8 cellular contexts compared by ENCODE assay signal in genomic region chr3:15859507-15860013, GRCh38.
DNase-seq lines count a peak whose midpoint lies in the region; ATAC-seq, FAIRE-seq and TF ChIP-seq lines count a peak whose summit lies in the region.

No MANE protein-coding gene starts in this region.

- no peak for FAIRE-seq in RCC 7860 (lab: Jason Lieb, UNC)

- H3K4me1 Mint-ChIP-seq in natural killer cell: peaks cover 21 to 29% of the 10 kb centered on the region in 2 donors
- H3K4me1 Mint-ChIP-seq in stimulated activated naive B cell treated with anti-CD40 and anti-IgM and Interleukin-4, amounts not matched to agents 10 μg/mL and 1 μg/mL and 100 μg/mL, for 72 hours: peaks cover 13 to 36% of the 10 kb centered on the region in 2 donors

- H3K27ac ChIP-seq in DND-41 (ENCODE audit: low read length): peak overlapping the region; percentile 71

- H4K20me1 ChIP-seq in DND-41 (ENCODE audit: insufficient read depth, low read length): peaks cover 8% of the 10 kb centered on the region; the same call in 1 of the 2 replicates

- peak overlapping the region; percentile 94 for H3K4me3 Mint-ChIP-seq in natural killer cell
- H3K4me3 Mint-ChIP-seq in stimulated activated naive B cell treated with anti-CD40 and anti-IgM and Interleukin-4, amounts not matched to agents 10 μg/mL and 1 μg/mL and 100 μg/mL, for 72 hours: peak overlapping the region; percentile 95 to 99

- peak overlapping the region; percentile 92 for H3K4me2 ChIP-seq in DND-41 (ENCODE audit: insufficient read depth, low read length)

- H3K9me3 Mint-ChIP-seq in natural killer cell: no peaks in the 10 kb centered on the region
- H3K9me3 Mint-ChIP-seq in stimulated activated naive B cell treated with anti-CD40 and anti-IgM and Interleukin-4, amounts not matched to agents 10 μg/mL and 1 μg/mL and 100 μg/mL, for 72 hours: no peaks in the 10 kb centered on the region

- peaks cover 44% of the 10 kb centered on the region for H3K4me1 ChIP-seq in DND-41 (ENCODE audit: insufficient read depth, low read length)

- peak; percentile 89 for DNase-seq in DND-41
- DNase-seq in Jurkat, Clone E6-1 (ENCODE audit: low read depth, low spot score): peak; percentile 80
- DNase-seq in RCC 7860 (ENCODE audit: low spot score): peak; percentile 67
- peak; percentile 41 to 73 for DNase-seq in activated T-helper 1 cell treated with anti-CD3 and anti-CD28 coated beads, Interleukin-2, amount 50 U/mL, for 16 hours (ENCODE audit: low read depth in 1 of 2, low spot score in 1 of 2)
- peak; percentile 61 for DNase-seq in fibroblast of mammary gland (ENCODE audit: low read depth)
- peak; percentile 73 for DNase-seq in natural killer cell
- peak; percentile 68 for DNase-seq in stimulated activated naive B cell treated with anti-CD40 and anti-IgM and Interleukin-4, amounts not matched to agents 10 μg/mL and 1 μg/mL and 100 μg/mL, for 72 hours

- TF ChIP-seq CTCF in DND-41 (IDR thresholded peaks at IDR 0.05; ENCODE audit: borderline replicate concordance, extremely low read depth, low read length, poor library complexity, severe bottlenecking) (no peak), fibroblast of mammary gland (conservative IDR thresholded peaks at IDR 0.05; ENCODE audit: control insufficient read depth, insufficient read depth, low read depth, low read length) (no peak), natural killer cell (IDR thresholded peaks at IDR 0.05) (no peak)

- peaks cover 5% of the 10 kb centered on the region; the same call in 1 of the 2 replicates for H3K36me3 ChIP-seq in DND-41 (ENCODE audit: insufficient read depth, low read length)

- H3K9ac ChIP-seq in DND-41 (ENCODE audit: low read depth, low read length): peak overlapping the region; percentile 89

- no peaks in the 10 kb centered on the region for H3K27me3 ChIP-seq in DND-41 (ENCODE audit: insufficient read depth, low read length, poor library complexity)

- intact Hi-C loops in natural killer cell (cut with micrococcal nuclease): no loop called here

- H3K79me2 ChIP-seq in DND-41 (ENCODE audit: insufficient read depth, low read length): peaks cover 47% of the 10 kb centered on the region

- H3K4me3 ChIP-seq in DND-41 (ENCODE audit: low read depth in 1 of 2, low read length in 2 of 2): peak overlapping the region; percentile 91; a peak in 3 of 4 replicates
- H3K4me3 ChIP-seq in Jurkat, Clone E6-1 (ENCODE audit: low read length): peak overlapping the region; percentile 69
- peak overlapping the region; percentile 72 for H3K4me3 ChIP-seq in fibroblast of mammary gland (ENCODE audit: control insufficient read depth, low read depth, low read length)

- no peaks in the 10 kb centered on the region for H3K36me3 Mint-ChIP-seq in natural killer cell
- H3K36me3 Mint-ChIP-seq in stimulated activated naive B cell treated with anti-CD40 and anti-IgM and Interleukin-4, amounts not matched to agents 10 μg/mL and 1 μg/mL and 100 μg/mL, for 72 hours: peaks cover 3 to 15% of the 10 kb centered on the region in 2 donors

- peaks cover 7% of the 10 kb centered on the region for H3K9me3 ChIP-seq in DND-41 (ENCODE audit: insufficient read depth, low read length, severe bottlenecking)

- ATAC-seq in DND-41 (ENCODE audit: insufficient read depth, low read depth) (peak; percentile 92), GM21717 (IDR thresholded peaks at IDR 0.05; ENCODE audit: unreplicated experiment) (peak; percentile 81), natural killer cell (peak; percentile 82 to 89 (median 88))
- peak; percentile 79 to 83 for ATAC-seq in stimulated activated naive B cell treated with anti-CD40 and anti-IgM and Interleukin-4, amounts not matched to agents 10 μg/mL and 1 μg/mL and 100 μg/mL, for 72 hours (replicated peaks)

- H3K27me3 Mint-ChIP-seq in natural killer cell (ENCODE audit: low read depth in 2 of 2): peaks cover 0 to under 1% of the 10 kb centered on the region in 2 donors
- H3K27me3 Mint-ChIP-seq in stimulated activated naive B cell treated with anti-CD40 and anti-IgM and Interleukin-4, amounts not matched to agents 10 μg/mL and 1 μg/mL and 100 μg/mL, for 72 hours: no peaks in the 10 kb centered on the region

- peak overlapping the region; percentile 92 for H2AFZ ChIP-seq in DND-41 (ENCODE audit: low read depth, low read length)

- peak overlapping the region; percentile 65 to 99 for H3K27ac Mint-ChIP-seq in natural killer cell
- H3K27ac Mint-ChIP-seq in stimulated activated naive B cell treated with anti-CD40 and anti-IgM and Interleukin-4, amounts not matched to agents 10 μg/mL and 1 μg/mL and 100 μg/mL, for 72 hours: peak overlapping the region; percentile 97

Comparison
In these comparisons a context has a peak if more than half of its experiments do, and no peak if none do; other contexts are left out.
1. Peak in every context shown above with its lines: DNase-seq, ATAC-seq, H3K4me3 ChIP-seq and H3K27ac ChIP-seq.